34 cellular contexts compared by ENCODE assay signal in the genomic region with DNA sequence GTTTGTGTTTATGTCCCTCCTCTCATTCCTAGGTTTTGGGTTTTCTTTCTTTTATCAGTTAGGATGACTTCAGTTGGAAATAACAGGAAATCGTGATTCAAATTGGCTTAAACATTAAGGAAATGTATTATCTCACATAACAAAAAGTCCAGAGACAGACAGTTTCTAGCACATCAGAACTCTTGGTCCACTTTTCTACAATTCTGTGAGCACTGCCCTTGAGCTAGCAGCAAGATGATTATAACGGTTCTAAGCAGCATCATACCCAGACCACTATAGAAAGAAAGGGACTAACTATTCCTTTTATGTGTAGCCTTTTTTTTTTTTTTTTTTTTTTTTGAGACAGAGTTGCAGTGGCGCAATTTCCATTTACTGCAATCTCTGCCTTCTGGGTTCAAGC. TPM values are rescaled to one million over a fixed set of nuclear protein-coding genes. Genes with fewer than 3 reads are reported as not detected.
"Had no signal": no experiment of that assay in that cellular context is flagged by ENCODE, and none has a peak within 500 bp of the region (broad histone marks: within the 10 kb centered on the region; RNA-seq: fewer than 3 reads in every experiment).

No MANE protein-coding gene starts in this region.

- H3K4me1 ChIP-seq: neural progenitor cell, parathyroid adenoma, psoas muscle, spleen, thyroid gland, upper lobe of left lung, vagina had no signal

- H3K36me3 ChIP-seq: neural progenitor cell, ovary, thoracic aorta, thyroid gland, tibial nerve, upper lobe of left lung, vagina had no signal

- DNase-seq: natural killer cell; occipital lobe; ovary; posterior cingulate gyrus; psoas muscle; right cardiac atrium; spleen; stimulated activated CD4-positive, alpha-beta T cell treated with anti-CD3 and anti-CD28 coated beads, Interleukin-12 subunit alpha, Interleukin-12 subunit beta, amount 100 ng/mL, for 4 hours; stimulated activated CD4-positive, alpha-beta T cell treated with anti-CD3 and anti-CD28 coated beads, Interleukin-1b, Interleukin-23, amount 100 ng/mL, for 48 hours; stimulated activated CD4-positive, alpha-beta T cell treated with anti-CD3 and anti-CD28 coated beads, Interleukin-4, amount 100 ng/mL, for 1 hour; stimulated activated CD4-positive, alpha-beta T cell treated with anti-CD3 and anti-CD28 coated beads, Interleukin-4, amount 100 ng/mL, for 4 hours; stimulated activated CD8-positive, alpha-beta memory T cell treated with anti-CD3 and anti-CD28 coated beads, Interleukin-4, amount 100 ng/mL, for 48 hours; stimulated activated naive CD4-positive, alpha-beta T cell; stimulated activated naive CD8-positive, alpha-beta T cell treated with anti-CD3 and anti-CD28 coated beads, Interleukin-15, amount 100 ng/mL, for 72 hours; stimulated activated naive CD8-positive, alpha-beta T cell treated with anti-CD3 and anti-CD28 coated beads, Interleukin-15, Interleukin-2, amounts not matched to agents 100 U/mL and 50 U/mL, for 24 hours; substantia nigra; thyroid gland; trophoblast cell; upper lobe of left lung had no signal

- H3K4me3 ChIP-seq: neural progenitor cell, ovary, psoas muscle, skin epidermis, smooth muscle cell, spleen, thoracic aorta, thyroid gland, tibial nerve, upper lobe of left lung, vagina had no signal

- ATAC-seq: natural killer cell; psoas muscle; right cardiac atrium; sciatic nerve; stimulated activated memory B cell treated with anti-CD40 and anti-IgM and Interleukin-4, amounts not matched to agents 10 μg/mL and 1 μg/mL and 100 μg/mL, for 72 hours; stimulated activated naive CD8-positive, alpha-beta T cell treated with anti-CD3 and anti-CD28 coated beads, Interleukin-15, amount 100 ng/mL, for 72 hours; stimulated activated naive CD8-positive, alpha-beta T cell treated with anti-CD3 and anti-CD28 coated beads, Interleukin-15, Interleukin-2, amounts not matched to agents 100 U/mL and 50 U/mL, for 24 hours had no signal

- H2AFZ ChIP-seq: neural progenitor cell, parathyroid adenoma had no signal

- H3K79me2 ChIP-seq: parathyroid adenoma had no signal

- H3K4me3 Mint-ChIP-seq: natural killer cell; nephron; neural progenitor cell; stimulated activated memory B cell treated with anti-CD40 and anti-IgM and Interleukin-4, amounts not matched to agents 10 μg/mL and 1 μg/mL and 100 μg/mL, for 72 hours; stimulated activated naive CD8-positive, alpha-beta T cell treated with anti-CD3 and anti-CD28 coated beads, Interleukin-15, amount 100 ng/mL, for 72 hours had no signal

- H3K36me3 Mint-ChIP-seq: natural killer cell, neural progenitor cell had no signal

- H3K4me2 ChIP-seq: neural progenitor cell, smooth muscle cell had no signal

- H3K27me3 ChIP-seq: ovary, thyroid gland, tibial nerve, upper lobe of left lung, vagina had no signal

- H3K27me3 Mint-ChIP-seq: stimulated activated memory B cell treated with anti-CD40 and anti-IgM and Interleukin-4, amounts not matched to agents 10 μg/mL and 1 μg/mL and 100 μg/mL, for 72 hours had no signal

- H3K4me1 Mint-ChIP-seq: natural killer cell; nephron; neural progenitor cell; stimulated activated naive CD8-positive, alpha-beta T cell treated with anti-CD3 and anti-CD28 coated beads, Interleukin-15, amount 100 ng/mL, for 72 hours had no signal

- H3K9me3 Mint-ChIP-seq: natural killer cell; nephron; neural progenitor cell; stimulated activated memory B cell treated with anti-CD40 and anti-IgM and Interleukin-4, amounts not matched to agents 10 μg/mL and 1 μg/mL and 100 μg/mL, for 72 hours; stimulated activated naive CD8-positive, alpha-beta T cell treated with anti-CD3 and anti-CD28 coated beads, Interleukin-15, amount 100 ng/mL, for 72 hours had no signal

- H3K9me3 ChIP-seq: ovary, psoas muscle, spleen, thoracic aorta, thyroid gland, tibial nerve, upper lobe of left lung, vagina had no signal

- H3K27ac Mint-ChIP-seq: natural killer cell; nephron; neural progenitor cell; progenitor cell of endocrine pancreas; stimulated activated memory B cell treated with anti-CD40 and anti-IgM and Interleukin-4, amounts not matched to agents 10 μg/mL and 1 μg/mL and 100 μg/mL, for 72 hours; stimulated activated naive CD8-positive, alpha-beta T cell treated with anti-CD3 and anti-CD28 coated beads, Interleukin-15, amount 100 ng/mL, for 72 hours had no signal

- FAIRE-seq: urothelium cell line had no signal

- H3K27ac ChIP-seq: neural progenitor cell, ovary, parathyroid adenoma, psoas muscle, skin epidermis, spleen, thoracic aorta, thyroid gland, tibial nerve, upper lobe of left lung, vagina had no signal

- H3K9ac ChIP-seq: neural progenitor cell, parathyroid adenoma had no signal

RNA-seq across cellular contexts. Expression of a gene that starts 18.9 kb away (rescaled TPM):
- total RNA-seq: renal cortical epithelial cell, smooth muscle cell had no signal
- polyA plus RNA-seq: neural cell, smooth muscle cell had no signal

RNA-seq across cellular contexts. Expression of a gene that starts 25.1 kb away (rescaled TPM):
- total RNA-seq: occipital lobe, progenitor cell of endocrine pancreas, renal cortical epithelial cell, right cardiac atrium, smooth muscle cell, thoracic aorta, thyroid gland, vagina had no signal
- polyA plus RNA-seq: neural cell, smooth muscle cell had no signal

RNA-seq across cellular contexts. Expression of a gene that starts 39.5 kb away (rescaled TPM):
- total RNA-seq: vagina had no signal

RNA-seq across cellular contexts. Expression of a gene that starts 50.9 kb away (rescaled TPM):
- total RNA-seq: osteoblast, progenitor cell of endocrine pancreas, renal cortical epithelial cell, smooth muscle cell had no signal
- polyA plus RNA-seq: neural cell had no signal
